ENCODE assay signal across 9 cellular contexts in genomic region chr5:109413463-109413862, GRCh38. TPM values are rescaled to one million over a fixed set of nuclear protein-coding genes. Genes with fewer than 3 reads are reported as not detected.
A peak's percentile ranks its signal among the peaks of the same experiment; 100 is the strongest.
DNase-seq lines count a peak whose midpoint lies in the region; ATAC-seq, FAIRE-seq and TF ChIP-seq lines count a peak whose summit lies in the region.
"Had no signal": no experiment of that assay in that cellular context is flagged by ENCODE, and none has a peak within 500 bp of the region (broad histone marks: within the 10 kb centered on the region; RNA-seq: fewer than 3 reads in every experiment).

No MANE protein-coding gene starts in this region.

- H3K36me3 ChIP-seq in body of pancreas (replicated peaks in 1 of 2; ENCODE audit: insufficient read depth in 1 of 2, low read depth in 2 of 2): no peaks in the 10 kb centered on the region
- H3K36me3 ChIP-seq: SJCRH30 had no signal

- no peak overlapping the region for H3K4me3 ChIP-seq in body of pancreas
- H3K4me3 ChIP-seq: SJCRH30 had no signal

- H3K27ac ChIP-seq in 22Rv1 (peak overlapping the region; percentile 15; the same call in 1 of the 2 replicates), body of pancreas (peak overlapping the region; percentile 21 to 98 (median 87))
- H3K27ac ChIP-seq: SJCRH30 had no signal

- TF ChIP-seq CTCF in 22Rv1 (IDR thresholded peaks at IDR 0.05) (no peak), body of pancreas (IDR thresholded peaks at IDR 0.05) (no peak)

- CTCF ChIA-PET in HEK293T (lab: Yijun Ruan, JAX): no interaction called here

- ATAC-seq in body of pancreas (no peak), left colon (no peak)

- no peak for TF ChIP-seq POLR2A in body of pancreas (IDR thresholded peaks at IDR 0.05)

- H3K27me3 ChIP-seq in body of pancreas: no peaks in the 10 kb centered on the region
- H3K27me3 ChIP-seq: SJCRH30 had no signal

- intact Hi-C loops in body of pancreas (cut with DNase I): no loop called here
- intact Hi-C loops in left colon (cut with DNase I, micrococcal nuclease): no loop called here

- no peaks in the 10 kb centered on the region for H3K9me3 ChIP-seq in body of pancreas

- no peak for FAIRE-seq in urothelium cell line (lab: Jason Lieb, UNC)

- POLR2A ChIA-PET in HEK293T (lab: Yijun Ruan, JAX): no interaction called here

- DNase-seq in LHCN-M2 (ENCODE audit: low read depth) (peak; percentile 76), body of pancreas (peak; percentile 49 to 72 (median 55)), left colon (peak; percentile 23 to 33), midbrain (lab: John Stamatoyannopoulos, UW) (no peak), epidermal melanocyte (ENCODE audit: insufficient read length, low spot score) (no peak), HEK293T (ENCODE audit: extremely low spot score) (no peak), urothelium cell line (ENCODE audit: low spot score) (no peak)

- peaks cover 32% of the 10 kb centered on the region for H3K4me1 ChIP-seq in body of pancreas

TF ChIP-seq in HEK293T, 16 proteins besides CTCF, POLR2A, EP300 and RAD21:
- TF ChIP-seq BHLHE40 (IDR thresholded peaks at IDR 0.05; ENCODE audit: borderline replicate concordance) (no peak), ARNT (IDR thresholded peaks at IDR 0.05) (no peak), FOXM1 (IDR thresholded peaks at IDR 0.05; ENCODE audit: borderline replicate concordance) (no peak), FOXK2 (IDR thresholded peaks at IDR 0.05) (no peak), LEF1 (IDR thresholded peaks at IDR 0.05; ENCODE audit: borderline replicate concordance) (no peak), ELF4 (IDR thresholded peaks at IDR 0.05) (no peak), L3MBTL2 (conservative IDR thresholded peaks at IDR 0.05) (no peak), CTBP1 (IDR thresholded peaks at IDR 0.05; ENCODE audit: borderline replicate concordance) (no peak)

RNA-seq across cellular contexts. Expression of gene PJA2, which starts 3.7 kb away (rescaled TPM):
- total RNA-seq in LHCN-M2 (2014; rRNA removed): 51.7 and 58.4 TPM in 2 replicates
- polyA plus RNA-seq in LHCN-M2 (2012): 26.7 TPM
- total RNA-seq in body of pancreas: 10 to 100 TPM; 48.0 to 67.9 TPM
- 10 to 100 TPM; 68.6 to 93.5 TPM for total RNA-seq in left colon

Comparison
In these comparisons a context has a peak if more than half of its experiments do, and no peak if none do; other contexts are left out.
1. DNase-seq: peak in LHCN-M2 (single experiment), body of pancreas (4 of 4) and left colon (2 of 2); none in midbrain (single experiment), epidermal melanocyte (single experiment), HEK293T (single experiment) and urothelium cell line (single experiment).